ENCODE assay signal across 14 cellular contexts in genomic region chr10:87878664-87879459, GRCh38. TPM values are rescaled to one million over a fixed set of nuclear protein-coding genes. Genes with fewer than 3 reads are reported as not detected.
DNase-seq lines count a peak whose midpoint lies in the region; ATAC-seq, FAIRE-seq and TF ChIP-seq lines count a peak whose summit lies in the region.
"Had no signal": no experiment of that assay in that cellular context is flagged by ENCODE, and none has a peak within 500 bp of the region (broad histone marks: within the 10 kb centered on the region; RNA-seq: fewer than 3 reads in every experiment).

No MANE protein-coding gene starts in this region.

- H3K23ac ChIP-seq in H9 (ENCODE audit: insufficient read length, low read depth, low read length) = no peak overlapping the region

- ATAC-seq in A549 (no peak), HG03439 (IDR thresholded peaks at IDR 0.05; ENCODE audit: unreplicated experiment) (no peak)
- ATAC-seq: SK-N-SH treated with all-trans-retinoic acid at 6 μM for 48 hours had no signal

- H3K9me3 ChIP-seq in A549 = no peaks in the 10 kb centered on the region
- no peaks in the 10 kb centered on the region for H3K9me3 ChIP-seq in H9 (ENCODE audit: control insufficient read depth, low read depth, low read length)
- H3K9me3 ChIP-seq in spleen = peaks cover 0 to 8% (median 6%) of the 10 kb centered on the region in 8 donors

- H4K91ac ChIP-seq in H9 (ENCODE audit: insufficient read length, low read depth, low read length) = no peak overlapping the region

- no peak for FAIRE-seq in A549 (lab: Jason Lieb, UNC)

- POLR2A ChIA-PET in A549 (lab: Yijun Ruan, JAX) = no interaction called here

- H3K4me1 Mint-ChIP-seq in H9 = peaks cover 5% of the 10 kb centered on the region in 2 experiments; a peak in 3 of 4 replicates

- H3K56ac ChIP-seq in H9 (ENCODE audit: insufficient read length, low read depth, low read length) = no peak overlapping the region

- H3K79me2 ChIP-seq in H9 (ENCODE audit: insufficient read depth, low read length) = no peaks in the 10 kb centered on the region; the same call in 1 of the 2 replicates

- peaks cover 0 to 53% (median 2%) of the 10 kb centered on the region in 6 donors for H3K36me3 ChIP-seq in spleen
- H3K36me3 ChIP-seq: adrenal gland had no signal

- no peak overlapping the region for H3K4ac ChIP-seq in H9 (ENCODE audit: low read depth, low read length)

- no peaks in the 10 kb centered on the region for H3K79me1 ChIP-seq in H9 (ENCODE audit: insufficient read depth, low read depth, low read length, poor library complexity, severe bottlenecking)

- H3K14ac ChIP-seq in H9 (ENCODE audit: insufficient read depth, low read length) = no peak overlapping the region

- TF ChIP-seq CTCF in A549 (IDR thresholded peaks at IDR 0.05) = no peak
- TF ChIP-seq CTCF in H9 (conservative IDR thresholded peaks at IDR 0.05) = no peak
- TF ChIP-seq CTCF in VCaP (conservative IDR thresholded peaks at IDR 0.05) = no peak
- TF ChIP-seq CTCF in fibroblast of pulmonary artery (IDR thresholded peaks at IDR 0.05; ENCODE audit: low read length, missing control alignments) = no peak
- TF ChIP-seq CTCF in spleen (IDR thresholded peaks at IDR 0.05 in 8 of 11, conservative IDR thresholded peaks at IDR 0.05 in 3 of 11) = no peak

- TF ChIP-seq POLR2A in A549 (IDR thresholded peaks at IDR 0.05; ENCODE audit: low read length) (no peak), spleen (IDR thresholded peaks at IDR 0.05) (no peak)

- H3K23me2 ChIP-seq in H9 (ENCODE audit: insufficient read length, low read depth, low read length, poor library complexity, severe bottlenecking) = no peaks in the 10 kb centered on the region

- peak overlapping the region in 2 of 3 experiments; percentile 2 to 49; a peak in 2 of 7 replicates for H3K27ac Mint-ChIP-seq in H9

- H3K18ac ChIP-seq in H9 (ENCODE audit: insufficient read length, low read depth, low read length) = no peak overlapping the region

- H3K4me3 ChIP-seq in A549 = no peak overlapping the region
- H3K4me3 ChIP-seq in fibroblast of pulmonary artery (replicated peaks; ENCODE audit: low read depth, low read length) = no peak overlapping the region
- H3K4me3 ChIP-seq in spleen = no peak overlapping the region
- H3K4me3 ChIP-seq: adrenal gland had no signal

- intact Hi-C loops in spleen (cut with DNase I; ENCODE audit: low total_unique reads) = no loop called here

- H2BK5ac ChIP-seq in H9 (ENCODE audit: insufficient read length, low read length) = no peak overlapping the region

- H3K27me3 Mint-ChIP-seq in H9 (ENCODE audit: low read depth) = no peaks in the 10 kb centered on the region

- H2BK120ac ChIP-seq in H9 (ENCODE audit: low read depth, low read length, poor library complexity, severe bottlenecking) = no peak overlapping the region

- no peaks in the 10 kb centered on the region for H4K20me1 ChIP-seq in H9 (ENCODE audit: control insufficient read depth, insufficient read depth, insufficient read length)

- H4K5ac ChIP-seq in H9 (ENCODE audit: insufficient read length, low read depth, low read length) = no peak overlapping the region

- TF ChIP-seq RAD21 in A549 (conservative IDR thresholded peaks at IDR 0.05 in 1 of 2, IDR thresholded peaks at IDR 0.05 in 1 of 2) = no peak

- DNase-seq in A549 (ENCODE audit: low read depth in 1 of 2, low spot score in 1 of 2) = no peak
- DNase-seq in H9 = no peak
- peak; percentile 48 for DNase-seq in fibroblast of pulmonary artery (ENCODE audit: low read depth)
- DNase-seq in iPS-NIHi7 (ENCODE audit: extremely low spot score) = no peak
- DNase-seq in spleen = no peak
- no peak for DNase-seq in stimulated activated CD4-positive, alpha-beta T cell treated with anti-CD3 and anti-CD28 coated beads, Interleukin-4, amount 100 ng/mL, for 1 hour
- DNase-seq: activated CD4-positive, CD25-positive, alpha-beta regulatory T cell treated with anti-CD3 and anti-CD28 coated beads, Interleukin-2, amount 50 U/mL, for 72 hours; activated T-cell treated with anti-CD3 and anti-CD28 coated beads for 4 hours; adrenal gland; DMS153 had no signal

- TF ChIP-seq EP300 in A549 (IDR thresholded peaks at IDR 0.05) = no peak

- no peak overlapping the region for H3T11ph ChIP-seq in H9 (ENCODE audit: low read length)

- H3K4me1 ChIP-seq in A549 (peaks cover 22% of the 10 kb centered on the region; the same call in 2 of the 3 replicates), H9 (ENCODE audit: insufficient read depth, low read length) (no peaks in the 10 kb centered on the region), spleen (peaks cover 0 to 93% (median 61%) of the 10 kb centered on the region in 6 donors)

- H3K27me3 ChIP-seq in H9 (ENCODE audit: insufficient read depth, low read length) (no peaks in the 10 kb centered on the region), spleen (replicated peaks in 1 of 7) (no peaks in the 10 kb centered on the region)
- H3K27me3 ChIP-seq: adrenal gland had no signal

- no peak overlapping the region for H2AFZ ChIP-seq in H9 (ENCODE audit: low read length)

- H3K36me3 Mint-ChIP-seq in H9 (ENCODE audit: insufficient read depth in 1 of 3, low read depth in 3 of 3) = peaks cover 24 to 28% (median 28%) of the 10 kb centered on the region in 3 experiments

- CTCF ChIA-PET in A549 (lab: Yijun Ruan, JAX) = no interaction called here

- no peak overlapping the region for H2BK20ac ChIP-seq in H9 (ENCODE audit: low read depth, low read length, poor library complexity, severe bottlenecking)

- H2BK15ac ChIP-seq in H9 (ENCODE audit: low read depth, low read length) = no peak overlapping the region

- H3K4me2 ChIP-seq in A549 (no peak overlapping the region), H9 (ENCODE audit: insufficient read depth, insufficient read length, low read length) (no peak overlapping the region)
- H3K4me2 ChIP-seq: KMS-11 had no signal

- H3K9ac ChIP-seq in H9 (ENCODE audit: extremely low read depth, insufficient read length, low read length) = no peak overlapping the region
- H3K9ac ChIP-seq: KMS-11 had no signal

- no peak overlapping the region for H2AK5ac ChIP-seq in H9 (ENCODE audit: insufficient read length, low read length)

- H3K9me3 Mint-ChIP-seq in H9 = peaks cover 5 to 10% of the 10 kb centered on the region in 2 experiments; a peak in 3 of 5 replicates

- WGBS in A549 (ENCODE audit: missing lambda C conversion rate) = 94% methylated on average over 9 of the region's 9 CpGs
- no CpG with 5 or more reads among the region's 9 CpGs for WGBS in H9 (ENCODE audit: extremely low coverage, insufficient read length, low lambda C conversion rate)
- WGBS in spleen, 5 donors = 44 to 69% (median 64%) methylated on average over 9 of the region's 9 CpGs

- H3K27ac ChIP-seq in A549 = no peak overlapping the region
- H3K27ac ChIP-seq in H9 (ENCODE audit: insufficient read length, low read depth, low read length) = no peak overlapping the region
- peak overlapping the region; percentile 47 for H3K27ac ChIP-seq in VCaP
- no peak overlapping the region for H3K27ac ChIP-seq in spleen
- H3K27ac ChIP-seq: adrenal gland, KMS-11 had no signal

- H4K8ac ChIP-seq in H9 (replicated peaks; ENCODE audit: insufficient read length, low read depth, low read length) = no peak overlapping the region

- no peak overlapping the region; a peak in 1 of 5 replicates for H3K4me3 Mint-ChIP-seq in H9

- H2BK12ac ChIP-seq in H9 (ENCODE audit: insufficient read length, low read depth, low read length) = no peak overlapping the region

TF ChIP-seq in A549, 52 proteins besides CTCF, POLR2A, EP300 and RAD21 (continues in another document):
- TF ChIP-seq MAFK (IDR thresholded peaks at IDR 0.05; ENCODE audit: partially characterized antibody) = peak; percentile 92
- TF ChIP-seq FOSB (CRISPR knock-in tag; IDR thresholded peaks at IDR 0.05) = no peak
- TF ChIP-seq E2F6 (IDR thresholded peaks at IDR 0.05; ENCODE audit: borderline replicate concordance, low read depth) = no peak
- TF ChIP-seq HEYL (CRISPR knock-in tag; IDR thresholded peaks at IDR 0.05) = no peak
- no peak for TF ChIP-seq ZNF302 (CRISPR knock-in tag; IDR thresholded peaks at IDR 0.05)
- TF ChIP-seq RARB (CRISPR knock-in tag; IDR thresholded peaks at IDR 0.05) = no peak
- no peak for TF ChIP-seq ELK1 (IDR thresholded peaks at IDR 0.05; ENCODE audit: low read depth, low read length)

RNA-seq across cellular contexts. Expression of gene PTEN, which starts 15.4 kb away (rescaled TPM):
- polyA plus RNA-seq in A549 (2011; rRNA removed) (51.9 and 58.3 TPM in 2 replicates), A549 (2017; fragmentation: RNase III; extraction: RNeasy Plus Mini Kit Qiagen cat#74134 plus additional on column Dnase treatment) (33.6 to 39.5 TPM (median 36.6 TPM) in 3 replicates), spleen (10 to 100 TPM; 38.1 to 47.0 (median 42.0) TPM)
- 7.3 and 8.5 TPM in 2 replicates for polyA plus RNA-seq in A549 (2012; cell fraction: cytosol; rRNA removed)
- 3.7 and 5.2 TPM in 2 replicates for polyA plus RNA-seq in A549 (2012; cell fraction: nucleus; rRNA removed)
- polyA minus RNA-seq in A549 (2011; rRNA and poly(A)+ RNA removed) = 37.1 and 53.1 TPM in 2 replicates
- total RNA-seq in H9 (2021) (49.5 and 52.8 TPM in 2 replicates), spleen (100 to 1,000 TPM; 144 to 300 (median 212) TPM)

RNA-seq across cellular contexts. Expression of gene KLLN, which starts 15.5 kb away (rescaled TPM):
- polyA plus RNA-seq in A549 (2011; rRNA removed) = 0.44 and 0.58 TPM in 2 replicates
- polyA plus RNA-seq in A549 (2012; cell fraction: cytosol; rRNA removed) = 0.22 and 0.26 TPM in 2 replicates
- polyA plus RNA-seq in A549 (2012; cell fraction: nucleus; rRNA removed) = 0.26 and 0.28 TPM in 2 replicates
- polyA plus RNA-seq in A549 (2017; fragmentation: RNase III; extraction: RNeasy Plus Mini Kit Qiagen cat#74134 plus additional on column Dnase treatment) = 0.55 to 0.71 TPM (median 0.57 TPM) in 3 replicates
- polyA minus RNA-seq in A549 (2011; rRNA and poly(A)+ RNA removed) = 0.78 and 0.83 TPM in 2 replicates
- 0.61 and 0.79 TPM in 2 replicates for total RNA-seq in H9 (2021)
- total RNA-seq in spleen = 1 to 10 TPM in 5 of 7 donors, under 1 TPM in 2; 0.54 to 2.2 (median 1.4) TPM
- under 1 TPM; 0.52 to 0.93 (median 0.80) TPM for polyA plus RNA-seq in spleen
